In the genomic region with DNA sequence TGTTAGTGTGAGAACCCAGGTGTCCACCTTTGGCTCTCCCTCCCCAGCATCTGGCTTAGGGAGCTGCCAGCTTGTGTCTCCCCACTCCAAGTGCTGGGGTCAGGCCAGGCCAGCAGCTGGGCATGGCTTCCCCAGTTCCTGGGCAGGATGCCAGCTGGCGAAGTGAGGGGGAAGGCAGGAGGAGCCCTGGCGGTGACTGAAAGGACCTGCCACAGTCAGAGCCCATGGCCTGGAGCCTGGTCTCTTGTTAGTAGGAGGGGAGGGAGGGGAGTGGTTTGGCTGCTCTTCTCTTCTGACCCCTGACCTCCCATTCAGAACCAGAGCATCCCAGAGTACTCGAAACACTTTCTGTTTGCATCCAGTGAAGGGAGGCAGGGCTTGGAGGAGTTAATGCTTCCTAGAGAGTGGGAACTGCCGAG, we compare ENCODE assay signal across 9 cellular contexts. TPM values are rescaled to one million over a fixed set of nuclear protein-coding genes. Genes with fewer than 3 reads are reported as not detected.
A peak's percentile ranks its signal among the peaks of the same experiment; 100 is the strongest.
DNase-seq lines count a peak whose midpoint lies in the region; ATAC-seq and TF ChIP-seq lines count a peak whose summit lies in the region.
"Had no signal": no experiment of that assay in that cellular context is flagged by ENCODE, and none has a peak within 500 bp of the region (broad histone marks: within the 10 kb centered on the region; RNA-seq: fewer than 3 reads in every experiment).

No MANE protein-coding gene starts in this region.

- H3K9ac ChIP-seq in H9 (ENCODE audit: extremely low read depth, insufficient read length, low read length) (no peak overlapping the region), neuronal stem cell (ENCODE audit: low read depth, low read length, poor library complexity) (no peak overlapping the region)

- H3K9me3 Mint-ChIP-seq in H9: no peaks in the 10 kb centered on the region
- H3K9me3 Mint-ChIP-seq: memory B cell had no signal

- no peak overlapping the region for H4K8ac ChIP-seq in H9 (replicated peaks; ENCODE audit: insufficient read length, low read depth, low read length)
- no peak overlapping the region for H4K8ac ChIP-seq in neuronal stem cell (ENCODE audit: low read depth, low read length)

- H2BK12ac ChIP-seq in H9 (ENCODE audit: insufficient read length, low read depth, low read length): no peak overlapping the region
- H2BK12ac ChIP-seq in neuronal stem cell (ENCODE audit: low read length): no peak overlapping the region

- no peak overlapping the region for H2BK120ac ChIP-seq in H9 (ENCODE audit: low read depth, low read length, poor library complexity, severe bottlenecking)
- no peak overlapping the region for H2BK120ac ChIP-seq in neuronal stem cell (ENCODE audit: low read depth, low read length)

- peak; percentile 71 for DNase-seq in H9
- DNase-seq in NCI-H748 treated with DMSO at 0.1 percent for 48 hours (lab: John Stamatoyannopoulos, UW): peak; percentile 82
- peak; percentile 36 for DNase-seq in activated naive CD4-positive, alpha-beta T cell treated with anti-CD3 and anti-CD28 coated beads, Interleukin-2, amount 50 U/mL, for 16 hours
- peak; percentile 78 for DNase-seq in foreskin melanocyte
- DNase-seq in neuronal stem cell (ENCODE audit: low spot score): peak; percentile 66

- H3K23ac ChIP-seq in H9 (ENCODE audit: insufficient read length, low read depth, low read length) (no peak overlapping the region), neuronal stem cell (ENCODE audit: low read depth, low read length, poor library complexity) (no peak overlapping the region)

- no peak overlapping the region for H3K27ac Mint-ChIP-seq in H9
- H3K27ac Mint-ChIP-seq: memory B cell had no signal

- H4K5ac ChIP-seq in H9 (ENCODE audit: insufficient read length, low read depth, low read length): no peak overlapping the region

- H3K27ac ChIP-seq in ACC112 (ENCODE audit: low read depth, low read length) (peak overlapping the region; percentile 79), H9 (ENCODE audit: insufficient read length, low read depth, low read length) (no peak overlapping the region), neuronal stem cell (replicated peaks; ENCODE audit: low read length) (no peak overlapping the region)

- H3K4me1 Mint-ChIP-seq in H9: peaks cover 0 to 4% of the 10 kb centered on the region in 2 experiments; a peak in 3 of 4 replicates

- no peaks in the 10 kb centered on the region; the same call in none of the 2 replicates for H3K27me3 Mint-ChIP-seq in H9 (ENCODE audit: low read depth)
- H3K27me3 Mint-ChIP-seq: memory B cell had no signal

- no peak overlapping the region for H2AFZ ChIP-seq in ACC112 (ENCODE audit: low read length, unreplicated experiment)
- no peak overlapping the region for H2AFZ ChIP-seq in H9 (ENCODE audit: low read length)
- no peak overlapping the region for H2AFZ ChIP-seq in neuronal stem cell (ENCODE audit: low read length)

- H3K4ac ChIP-seq in H9 (ENCODE audit: low read depth, low read length): no peak overlapping the region
- H3K4ac ChIP-seq in neuronal stem cell (ENCODE audit: low read length): no peak overlapping the region

- H3K4me2 ChIP-seq in H9 (ENCODE audit: insufficient read depth, insufficient read length, low read length) (no peak overlapping the region), neuronal stem cell (ENCODE audit: insufficient read depth, low read length, poor library complexity, severe bottlenecking) (no peak overlapping the region)

- peaks cover 0 to 23% (median 7%) of the 10 kb centered on the region in 3 experiments; a peak in 5 of 7 replicates for H3K36me3 Mint-ChIP-seq in H9 (ENCODE audit: insufficient read depth in 1 of 3, low read depth in 3 of 3)

- ATAC-seq in HG03175 (IDR thresholded peaks at IDR 0.05; ENCODE audit: unreplicated experiment): no peak
- no peak for ATAC-seq in GM19035 (IDR thresholded peaks at IDR 0.05; ENCODE audit: unreplicated experiment)

- H3K36me3 ChIP-seq in ACC112 (ENCODE audit: insufficient read depth, low read length) (no peaks in the 10 kb centered on the region; the same call in 1 of the 2 replicates), neuronal stem cell (replicated peaks in 1 of 2; ENCODE audit: control insufficient read depth in 2 of 2, insufficient read depth in 2 of 2, low read length in 2 of 2) (peaks cover 7 to 43% of the 10 kb centered on the region in 2 donors)

- H3K14ac ChIP-seq in H9 (ENCODE audit: insufficient read depth, low read length): no peak overlapping the region; the same call in 1 of the 2 replicates
- H3K14ac ChIP-seq in neuronal stem cell (ENCODE audit: low read length): no peak overlapping the region

- H3K4me3 Mint-ChIP-seq in H9: no peak overlapping the region; a peak in 1 of 5 replicates
- H3K4me3 Mint-ChIP-seq: memory B cell had no signal

- H3K4me3 ChIP-seq in ACC112 (ENCODE audit: low read depth, low read length): peak overlapping the region; percentile 79
- H3K4me3 ChIP-seq in neuronal stem cell (ENCODE audit: low read length in 2 of 2): peak overlapping the region in 1 of 2 donors; percentile 6

- H2BK5ac ChIP-seq in H9 (ENCODE audit: insufficient read length, low read length): no peak overlapping the region
- no peak overlapping the region for H2BK5ac ChIP-seq in neuronal stem cell (ENCODE audit: low read length)

- H3K79me1 ChIP-seq in H9 (ENCODE audit: insufficient read depth, low read depth, low read length, poor library complexity, severe bottlenecking) (no peaks in the 10 kb centered on the region), neuronal stem cell (ENCODE audit: low read depth, low read length) (no peaks in the 10 kb centered on the region)

- peak; percentile 28; the same call in 1 of the 3 replicates for TF ChIP-seq CTCF in H9 (conservative IDR thresholded peaks at IDR 0.05)

- no peak overlapping the region for H4K91ac ChIP-seq in H9 (ENCODE audit: insufficient read length, low read depth, low read length)
- no peak overlapping the region for H4K91ac ChIP-seq in neuronal stem cell (ENCODE audit: low read depth, low read length, poor library complexity)

- no peaks in the 10 kb centered on the region for H4K20me1 ChIP-seq in H9 (ENCODE audit: control insufficient read depth, insufficient read depth, insufficient read length)

- H3K27me3 ChIP-seq in ACC112 (ENCODE audit: insufficient read depth, low read length) (no peaks in the 10 kb centered on the region), H9 (ENCODE audit: insufficient read depth, low read length) (no peaks in the 10 kb centered on the region; the same call in 1 of the 2 replicates), neuronal stem cell (ENCODE audit: control insufficient read depth in 3 of 3, insufficient read depth in 3 of 3, low read depth in 1 of 3, low read length in 3 of 3) (no peaks in the 10 kb centered on the region)

- H3K9me3 ChIP-seq in H9 (ENCODE audit: control insufficient read depth, low read depth, low read length) (no peaks in the 10 kb centered on the region), neuronal stem cell (replicated peaks in 1 of 2; ENCODE audit: control insufficient read depth in 2 of 2, insufficient read depth in 1 of 2, low read depth in 1 of 2, low read length in 2 of 2) (no peaks in the 10 kb centered on the region)

- H3K18ac ChIP-seq in H9 (ENCODE audit: insufficient read length, low read depth, low read length) (no peak overlapping the region), neuronal stem cell (ENCODE audit: low read length) (peak overlapping the region; percentile 67)

- no peak overlapping the region for H3K56ac ChIP-seq in H9 (ENCODE audit: insufficient read length, low read depth, low read length)

- H2BK15ac ChIP-seq in H9 (ENCODE audit: low read depth, low read length) (no peak overlapping the region), neuronal stem cell (ENCODE audit: low read length) (no peak overlapping the region)

- H2BK20ac ChIP-seq in H9 (ENCODE audit: low read depth, low read length, poor library complexity, severe bottlenecking): no peak overlapping the region

- H3K23me2 ChIP-seq in H9 (ENCODE audit: insufficient read length, low read depth, low read length, poor library complexity, severe bottlenecking): peaks cover 28% of the 10 kb centered on the region

- no peak overlapping the region for H2AK5ac ChIP-seq in H9 (ENCODE audit: insufficient read length, low read length)
- H2AK5ac ChIP-seq in neuronal stem cell (ENCODE audit: low read depth, low read length): no peak overlapping the region

- H3T11ph ChIP-seq in H9 (ENCODE audit: low read length): no peak overlapping the region

- no CpG with 5 or more reads among the region's 4 CpGs for WGBS in H9 (ENCODE audit: extremely low coverage, insufficient read length, low lambda C conversion rate)
- WGBS in neuronal stem cell (ENCODE audit: extremely low coverage in 2 of 2, insufficient read length in 2 of 2, insufficient replicate concordance in 1 of 2), 2 donors: no CpG with 5 or more reads among the region's 4 CpGs

- H3K4me1 ChIP-seq in ACC112 (ENCODE audit: control insufficient read depth, insufficient read depth, low read length, unreplicated experiment): peaks cover 21% of the 10 kb centered on the region
- H3K4me1 ChIP-seq in H9 (ENCODE audit: insufficient read depth, low read length): no peaks in the 10 kb centered on the region
- H3K4me1 ChIP-seq in neuronal stem cell (ENCODE audit: control insufficient read depth in 2 of 2, insufficient read depth in 1 of 2, low read depth in 1 of 2, low read length in 2 of 2): peaks cover 25 to 31% of the 10 kb centered on the region in 2 donors

- H3K79me2 ChIP-seq in ACC112 (ENCODE audit: control insufficient read depth, insufficient read depth, low read length, unreplicated experiment): peaks cover 30% of the 10 kb centered on the region
- no peaks in the 10 kb centered on the region for H3K79me2 ChIP-seq in H9 (ENCODE audit: insufficient read depth, low read length)

RNA-seq across cellular contexts. Expression of a gene that starts 0.6 kb away (rescaled TPM):
- 33.2 and 35.7 TPM in 2 replicates for total RNA-seq in H9 (2021)
- 17.8 TPM for polyA plus RNA-seq in neuronal stem cell (2013, experiment 1 of 2)
- polyA plus RNA-seq in neuronal stem cell (2013, experiment 2 of 2): 15.7 TPM

RNA-seq across cellular contexts. Expression of a gene that starts 26.9 kb away (rescaled TPM):
- 1.9 and 2.5 TPM in 2 replicates for total RNA-seq in H9 (2021)
- 2.8 TPM for polyA plus RNA-seq in neuronal stem cell (2013, experiment 1 of 2)
- polyA plus RNA-seq in neuronal stem cell (2013, experiment 2 of 2): 3.0 TPM

RNA-seq across cellular contexts. Expression of a gene that starts 31.4 kb away (rescaled TPM):
- 17.1 and 18.0 TPM in 2 replicates for total RNA-seq in H9 (2021)
- 10.9 TPM for polyA plus RNA-seq in neuronal stem cell (2013, experiment 1 of 2)
- 10.9 TPM for polyA plus RNA-seq in neuronal stem cell (2013, experiment 2 of 2)

RNA-seq across cellular contexts. Expression of a gene that starts 31.8 kb away (rescaled TPM):
- 40.0 and 50.2 TPM in 2 replicates for total RNA-seq in H9 (2021)
- polyA plus RNA-seq in neuronal stem cell (2013, experiment 1 of 2): 74.6 TPM
- 76.9 TPM for polyA plus RNA-seq in neuronal stem cell (2013, experiment 2 of 2)

RNA-seq across cellular contexts. Expression of a gene that starts 34.3 kb away (rescaled TPM):
- total RNA-seq in H9 (2021): 8.9 and 11.3 TPM in 2 replicates
- polyA plus RNA-seq in neuronal stem cell (2013, experiment 1 of 2): 132 TPM
- polyA plus RNA-seq in neuronal stem cell (2013, experiment 2 of 2): 128 TPM
